ENCODE assay signal across 17 cellular contexts in genomic region chr4:130573742-130574141, GRCh38.
"Had no signal": no experiment of that assay in that cellular context is flagged by ENCODE, and none has a peak within 500 bp of the region (broad histone marks: within the 10 kb centered on the region; RNA-seq: fewer than 3 reads in every experiment).

No MANE protein-coding gene starts in this region.

- H3K9me3 ChIP-seq: breast epithelium, sigmoid colon, vagina had no signal

- H3K27ac ChIP-seq: adrenal gland, breast epithelium, coronary artery, sigmoid colon, stomach, vagina had no signal

- DNase-seq: activated CD4-positive, alpha-beta T cell treated with anti-CD3 and anti-CD28 coated beads for 36 hours; activated CD4-positive, alpha-beta T cell treated with anti-CD3 and anti-CD28 coated beads, Interleukin-2, amount 50 U/mL, for 48 hours; activated gamma-delta T cell treated with Interleukin-2 at 50 U/mL for 16 hours; adrenal gland; naive thymus-derived CD8-positive, alpha-beta T cell; sigmoid colon; stimulated activated CD4-positive, alpha-beta T cell treated with anti-CD3 and anti-CD28 coated beads, Interleukin-4, amount 100 ng/mL, for 24 hours; stomach; trophoblast cell had no signal

- H3K27me3 ChIP-seq: adrenal gland, breast epithelium, sigmoid colon, stomach, vagina had no signal

- H3K36me3 ChIP-seq: adrenal gland, breast epithelium, sigmoid colon, stomach, vagina had no signal

- H3K4me3 ChIP-seq: adrenal gland, breast epithelium, coronary artery, sigmoid colon, stomach, vagina had no signal

- ATAC-seq: activated CD4-positive, alpha-beta T cell treated with anti-CD3 and anti-CD28 coated beads for 36 hours; activated naive CD4-positive, alpha-beta T cell treated with anti-CD3 and anti-CD28 coated beads, Interleukin-2, amount 50 U/mL, for 72 hours; naive thymus-derived CD8-positive, alpha-beta T cell; stimulated activated effector memory CD8-positive, alpha-beta T cell treated with anti-CD3 and anti-CD28 coated beads, Interleukin-12 subunit alpha, Interleukin-12 subunit beta, amount 100 ng/mL, for 72 hours had no signal

- H3K4me1 ChIP-seq: adrenal gland, breast epithelium, sigmoid colon, stomach, vagina had no signal

- FAIRE-seq: astrocyte, frontal cortex, TTC549 had no signal
